ENCODE assay signal across 18 cellular contexts in the genomic region with DNA sequence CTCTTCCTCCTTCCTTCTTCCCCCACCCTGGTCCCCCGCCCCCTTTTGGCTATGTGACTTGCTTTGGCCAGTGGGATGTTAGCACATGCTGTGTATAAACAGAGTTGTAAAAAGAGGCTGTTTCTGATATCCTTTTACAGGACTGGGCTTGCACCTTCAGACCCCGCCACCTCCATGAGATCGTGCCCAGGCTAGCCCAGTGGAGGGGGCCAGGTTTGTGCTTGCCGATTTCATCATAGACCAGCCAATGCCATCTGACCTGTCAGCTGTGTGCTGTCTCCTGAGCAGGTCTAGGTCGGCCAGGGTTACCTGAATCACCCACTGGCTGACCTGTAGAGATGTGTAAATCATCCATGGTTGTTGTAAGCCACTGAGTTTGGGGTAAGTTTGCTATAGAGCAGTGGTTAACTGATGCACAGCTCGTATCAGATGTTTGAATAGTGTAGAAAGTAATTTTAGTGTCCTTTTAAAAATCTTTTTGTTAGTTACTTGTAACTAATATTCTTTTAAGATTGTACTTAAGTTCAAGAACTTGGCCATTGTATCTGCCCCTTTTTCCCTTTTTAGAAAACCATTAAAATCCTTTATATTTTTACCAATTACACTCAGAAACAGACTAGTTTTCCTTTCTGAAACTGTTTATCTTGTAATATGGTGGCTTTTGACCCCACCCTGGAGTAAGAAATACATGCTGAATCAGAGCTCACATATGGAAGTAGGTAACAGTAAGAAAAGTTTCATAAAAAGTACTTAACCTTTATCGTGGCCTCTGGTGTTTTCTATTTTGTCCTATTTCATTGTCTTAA.
DNase-seq lines count a peak whose midpoint lies in the region; ATAC-seq, FAIRE-seq and TF ChIP-seq lines count a peak whose summit lies in the region.
"Had no signal": no experiment of that assay in that cellular context is flagged by ENCODE, and none has a peak within 500 bp of the region (broad histone marks: within the 10 kb centered on the region; RNA-seq: fewer than 3 reads in every experiment).

No MANE protein-coding gene starts in this region.

- H3K27me3 ChIP-seq in right atrium auricular region (no peaks in the 10 kb centered on the region), K562 (ENCODE audit: control insufficient read depth in 2 of 2, insufficient read depth in 2 of 2, low read length in 2 of 2) (no peaks in the 10 kb centered on the region)
- H3K27me3 ChIP-seq: gastroesophageal sphincter, vagina had no signal

- no peak for TF ChIP-seq RAD21 in K562 (CRISPR knock-in tag; conservative IDR thresholded peaks at IDR 0.05 in 1 of 2, IDR thresholded peaks at IDR 0.05 in 1 of 2)

- TF ChIP-seq EP300 in K562 (IDR thresholded peaks at IDR 0.05; ENCODE audit: low read length), result no peak

- POLR2A ChIA-PET in K562 (lab: Yijun Ruan, JAX), result interaction anchor here (1.0 to 1.3 kb wide), 2 partner anchors 10 to 18 kb away, joined by 3 read pairs; no protein-coding TSS in a partner anchor

- no TSS peak for BruUV-seq in K562 (replicated peaks; lab: Mats Ljungman, UMichigan)

- WGBS in K562 (ENCODE audit: insufficient coverage, low coverage, missing lambda C conversion rate), result 64% methylated on average over 7 of the region's 7 CpGs

- no peak for ATAC-seq in left ventricle myocardium superior
- ATAC-seq in K562, result peak; percentile 51
- peak; percentile 64 for ATAC-seq in left lobe of liver
- ATAC-seq in HG02763 (IDR thresholded peaks at IDR 0.05; ENCODE audit: unreplicated experiment), result no peak
- ATAC-seq: gastroesophageal sphincter, Right ventricle myocardium inferior had no signal

- peak overlapping the region; percentile 39 to 56 for H3K27ac ChIP-seq in right atrium auricular region
- H3K27ac ChIP-seq in K562 (ENCODE audit: extremely low read depth, low read depth, low read length), result peak overlapping the region; percentile 25; the same call in 1 of the 3 replicates
- H3K27ac ChIP-seq: gastroesophageal sphincter, vagina had no signal

- H3K4me2 ChIP-seq in K562 (ENCODE audit: insufficient read depth, low read length), result no peak overlapping the region

- DNase-seq in right atrium auricular region (ENCODE audit: low spot score) (no peak), left ventricle myocardium superior (no peak), K562 (ENCODE audit: extremely low read depth in 1 of 4, low spot score in 3 of 4) (no peak), left lobe of liver (ENCODE audit: low spot score) (no peak), NCI-H1694 (lab: John Stamatoyannopoulos, UW) (no peak), globus pallidus (ENCODE audit: low spot score) (no peak), putamen (ENCODE audit: low spot score) (no peak)
- DNase-seq: activated CD4-positive, alpha-beta T cell treated with anti-CD3 and anti-CD28 coated beads for 4 hours; dermis blood vessel endothelial cell; DMS79 treated with DMSO at 0.1 percent for 48 hours; NCI-H1694 treated with DMSO at 0.1 percent for 48 hours; NCI-H510A; stimulated activated CD4-positive, alpha-beta T cell treated with anti-CD3 and anti-CD28 coated beads, Interleukin-12 subunit alpha, Interleukin-12 subunit beta, amount 100 ng/mL, for 4 hours; stimulated activated CD8-positive, alpha-beta memory T cell treated with anti-CD3 and anti-CD28 coated beads, Interleukin-4, amount 100 ng/mL, for 48 hours had no signal

- no peak for FAIRE-seq in K562 (lab: Jason Lieb, UNC)

- no peak for TF ChIP-seq POLR2A in K562 (conservative IDR thresholded peaks at IDR 0.05)

- TF ChIP-seq CTCF in right atrium auricular region (IDR thresholded peaks at IDR 0.05) (no peak), K562 (IDR thresholded peaks at IDR 0.05 in 2 of 3, conservative IDR thresholded peaks at IDR 0.05 in 1 of 3; ENCODE audit: insufficient read depth in 2 of 3, low read depth in 1 of 3, low read length in 3 of 3) (no peak)

- CTCF ChIA-PET in K562 (lab: Yijun Ruan, JAX; ENCODE audit: low intra/inter-chr PET ratio), result interaction anchor here (0.5 kb wide), 1 partner anchor 17 kb away, joined by 3 read pairs; no protein-coding TSS in a partner anchor

- H3K4me1 ChIP-seq in right atrium auricular region, result peaks cover 0 to 71% of the 10 kb centered on the region in 2 donors
- peaks cover 0 to 16% of the 10 kb centered on the region in 2 experiments; a peak in 4 of 5 replicates for H3K4me1 ChIP-seq in K562 (replicated peaks in 1 of 2; ENCODE audit: control insufficient read depth in 2 of 2, insufficient read depth in 2 of 2, low read length in 2 of 2)

- H3K4me3 ChIP-seq in right atrium auricular region, result no peak overlapping the region
- H3K4me3 ChIP-seq in K562, result no peak overlapping the region
- H3K4me3 ChIP-seq: gastroesophageal sphincter, vagina had no signal

- H3K9me3 ChIP-seq in right atrium auricular region, result no peaks in the 10 kb centered on the region
- no peaks in the 10 kb centered on the region for H3K9me3 ChIP-seq in K562 (replicated peaks; ENCODE audit: control insufficient read depth, insufficient read depth, low read depth, low read length)
- H3K9me3 ChIP-seq: gastroesophageal sphincter, vagina had no signal

- H3K36me3 ChIP-seq in right atrium auricular region, result no peaks in the 10 kb centered on the region
- no peaks in the 10 kb centered on the region for H3K36me3 ChIP-seq in K562 (ENCODE audit: control insufficient read depth, insufficient read depth, low read length)
- H3K36me3 ChIP-seq: gastroesophageal sphincter, vagina had no signal

- H3K9ac ChIP-seq in K562 (ENCODE audit: insufficient read depth in 1 of 2, low read depth in 2 of 2, low read length in 2 of 2), result peak overlapping the region in 1 of 2 experiments; percentile 37; a peak in 1 of 4 replicates

- H3K79me2 ChIP-seq in K562 (ENCODE audit: control insufficient read depth, insufficient read depth, low read length), result no peaks in the 10 kb centered on the region; the same call in 2 of the 3 replicates

- in situ Hi-C loops in K562 (cut with MboI), result no loop called here

- intact Hi-C loops in left ventricle myocardium superior (cut with micrococcal nuclease) (no loop called here), K562 (cut with micrococcal nuclease) (no loop called here)

- H2AFZ ChIP-seq in K562 (ENCODE audit: low read depth, low read length), result no peak overlapping the region

- no peaks in the 10 kb centered on the region; the same call in 1 of the 2 replicates for H4K20me1 ChIP-seq in K562 (replicated peaks; ENCODE audit: control insufficient read depth, insufficient read depth, low read length)

- H3K9me1 ChIP-seq in K562 (ENCODE audit: control insufficient read depth, insufficient read depth, low read length), result no peaks in the 10 kb centered on the region

TF ChIP-seq in K562, 482 proteins besides CTCF, POLR2A, EP300 and RAD21 (continues in another document):
- TF ChIP-seq MAFK (IDR thresholded peaks at IDR 0.05; ENCODE audit: low read length), result peak; percentile 19; the same call in 1 of the 2 replicates
- 0 out of 2 replicates have a peak, but pooled peaks have one; percentile 59 for TF ChIP-seq ZNF395 (CRISPR knock-in tag; IDR thresholded peaks at IDR 0.05)
- no peak for TF ChIP-seq ADNP (tag; IDR thresholded peaks at IDR 0.05)
- 0 out of 2 replicates have a peak, but pooled peaks have one; percentile 27 for TF ChIP-seq C11orf30 (IDR thresholded peaks at IDR 0.05; ENCODE audit: low read depth)
- TF ChIP-seq RCOR1 (IDR thresholded peaks at IDR 0.05; ENCODE audit: borderline replicate concordance in 1 of 2, low read depth in 2 of 2, low read length in 2 of 2), result no peak
- TF ChIP-seq SREBF2 (CRISPR knock-in tag; IDR thresholded peaks at IDR 0.05), result no peak
- no peak for TF ChIP-seq PHTF2 (CRISPR knock-in tag; IDR thresholded peaks at IDR 0.05)
- TF ChIP-seq MAZ (CRISPR knock-in tag; conservative IDR thresholded peaks at IDR 0.05 in 1 of 2, IDR thresholded peaks at IDR 0.05 in 1 of 2), result no peak
- no peak for TF ChIP-seq HBP1 (CRISPR knock-in tag; IDR thresholded peaks at IDR 0.05)
- peak; percentile 50; the same call in 1 of the 2 replicates for TF ChIP-seq ZKSCAN3 (CRISPR knock-in tag; IDR thresholded peaks at IDR 0.05)
- no peak for TF ChIP-seq HDAC3 (IDR thresholded peaks at IDR 0.05; ENCODE audit: borderline replicate concordance, partially characterized antibody)

Comparison
In these comparisons a context has a peak if more than half of its experiments do, and no peak if none do; other contexts are left out.
1. ATAC-seq: peak in K562 (single experiment) and left lobe of liver (single experiment); none in left ventricle myocardium superior (single experiment) and HG02763 (single experiment).